ENCODE assay signal across 1 cellular context in genomic region chr6:26204332-26205160, GRCh38.
A peak's percentile ranks its signal among the peaks of the same experiment; 100 is the strongest.
TF ChIP-seq lines count a peak whose summit lies in the region.

No MANE protein-coding gene starts in this region.

TF ChIP-seq in K562, 482 proteins besides CTCF, POLR2A, EP300 and RAD21 (continued from another document):
- TF ChIP-seq TFE3 (CRISPR knock-in tag; IDR thresholded peaks at IDR 0.05) (peak; percentile 11; the same call in 1 of the 2 replicates), ZNF316 (IDR thresholded peaks at IDR 0.05) (no peak), RAD51 (IDR thresholded peaks at IDR 0.05; ENCODE audit: borderline replicate concordance, low read depth) (peak; percentile 14)
